ENCODE assay signal across 9 cellular contexts in genomic region chr3:119401502-119402440, GRCh38.
DNase-seq lines count a peak whose midpoint lies in the region; ATAC-seq and TF ChIP-seq lines count a peak whose summit lies in the region.
"Had no signal": no experiment of that assay in that cellular context is flagged by ENCODE, and none has a peak within 500 bp of the region (broad histone marks: within the 10 kb centered on the region; RNA-seq: fewer than 3 reads in every experiment).

No MANE protein-coding gene starts in this region.

- peak overlapping the region; percentile 78 for H3K27ac Mint-ChIP-seq in T-helper 2 cell treated with Interferon-gamma antibody and Interleukin-4, amounts not matched to agents 5 μg/mL and 100 μg/mL, for 36 hours
- no peak overlapping the region for H3K27ac Mint-ChIP-seq in nephron progenitor cell

- DNase-seq in T-helper 2 cell treated with Interferon-gamma antibody and Interleukin-4, amounts not matched to agents 5 μg/mL and 100 μg/mL, for 36 hours (ENCODE audit: low spot score): no peak
- DNase-seq in T-helper 2 cell (no peak), nephron progenitor cell (peak; percentile 9), NCI-H748 (lab: John Stamatoyannopoulos, UW; ENCODE audit: unreplicated experiment) (no peak), DMS153 (lab: John Stamatoyannopoulos, UW) (no peak), NCI-H524 (lab: John Stamatoyannopoulos, UW) (no peak)
- DNase-seq: naive B cell had no signal

- H3K4me1 Mint-ChIP-seq in T-helper 2 cell treated with Interferon-gamma antibody and Interleukin-4, amounts not matched to agents 5 μg/mL and 100 μg/mL, for 36 hours (ENCODE audit: low read depth): peaks cover 11% of the 10 kb centered on the region
- H3K4me1 Mint-ChIP-seq in nephron progenitor cell: peaks cover 14% of the 10 kb centered on the region

- H3K9me3 Mint-ChIP-seq in T-helper 2 cell treated with Interferon-gamma antibody and Interleukin-4, amounts not matched to agents 5 μg/mL and 100 μg/mL, for 36 hours: no peaks in the 10 kb centered on the region
- no peaks in the 10 kb centered on the region for H3K9me3 Mint-ChIP-seq in nephron progenitor cell
- H3K9me3 Mint-ChIP-seq: naive B cell had no signal

- peak overlapping the region; percentile 53 for H3K4me3 Mint-ChIP-seq in T-helper 2 cell treated with Interferon-gamma antibody and Interleukin-4, amounts not matched to agents 5 μg/mL and 100 μg/mL, for 36 hours
- H3K4me3 Mint-ChIP-seq in nephron progenitor cell: no peak overlapping the region
- H3K4me3 Mint-ChIP-seq: naive B cell had no signal

- ATAC-seq in GM21737 (IDR thresholded peaks at IDR 0.05; ENCODE audit: unreplicated experiment) (peak; percentile 56), HG03432 (IDR thresholded peaks at IDR 0.05; ENCODE audit: unreplicated experiment) (peak; percentile 78)

- H3K36me3 Mint-ChIP-seq in T-helper 2 cell treated with Interferon-gamma antibody and Interleukin-4, amounts not matched to agents 5 μg/mL and 100 μg/mL, for 36 hours (ENCODE audit: low read depth): peaks cover 2% of the 10 kb centered on the region
- H3K36me3 Mint-ChIP-seq in nephron progenitor cell (ENCODE audit: low read depth): peaks cover 5% of the 10 kb centered on the region
- H3K36me3 Mint-ChIP-seq: naive B cell had no signal

- no peaks in the 10 kb centered on the region for H3K27me3 Mint-ChIP-seq in T-helper 2 cell treated with Interferon-gamma antibody and Interleukin-4, amounts not matched to agents 5 μg/mL and 100 μg/mL, for 36 hours (ENCODE audit: low read depth)
- peaks cover 4% of the 10 kb centered on the region for H3K27me3 Mint-ChIP-seq in nephron progenitor cell (ENCODE audit: low read depth, poor library complexity)
- H3K27me3 Mint-ChIP-seq: naive B cell had no signal

- TF ChIP-seq CTCF in nephron progenitor cell (IDR thresholded peaks at IDR 0.05): no peak
